In the genomic region with DNA sequence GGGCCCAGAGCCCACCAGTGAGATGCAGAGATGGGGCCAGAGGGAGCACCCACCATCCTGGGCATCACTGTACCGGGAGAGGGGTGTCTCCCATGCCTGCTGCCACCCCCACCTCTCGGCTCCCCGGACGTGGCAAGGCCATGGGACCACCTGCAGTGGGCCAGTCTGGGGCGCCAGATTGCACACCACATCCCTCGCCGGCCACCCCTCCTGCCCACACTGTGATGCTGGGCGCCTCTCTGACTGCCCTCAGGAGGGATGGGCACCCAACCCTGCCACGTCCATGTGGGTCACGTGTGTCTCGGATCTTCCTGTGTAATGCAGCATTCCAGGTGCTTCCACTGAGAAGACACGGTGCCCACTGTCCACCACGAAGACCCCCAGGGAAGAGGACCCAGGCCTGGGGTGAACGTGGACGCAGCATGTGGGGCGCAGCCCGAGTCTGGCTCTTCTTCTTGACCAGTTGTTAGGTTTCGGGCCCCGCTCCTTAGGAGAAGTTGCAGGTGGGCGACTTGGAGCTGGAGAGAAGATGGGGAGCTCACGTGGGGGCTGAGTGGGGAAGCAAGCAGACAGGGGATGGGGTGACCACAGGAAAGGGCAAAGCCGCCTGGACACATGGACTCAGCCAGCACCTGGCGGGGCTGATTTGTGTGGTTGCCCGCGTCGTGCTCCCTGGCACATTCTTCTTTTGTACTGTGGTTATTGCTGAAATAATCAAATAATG, we compare ENCODE assay signal across 20 cellular contexts. TPM values are rescaled to one million over a fixed set of nuclear protein-coding genes. Genes with fewer than 3 reads are reported as not detected.
DNase-seq lines count a peak whose midpoint lies in the region; ATAC-seq, FAIRE-seq and TF ChIP-seq lines count a peak whose summit lies in the region.
"Had no signal": no experiment of that assay in that cellular context is flagged by ENCODE, and none has a peak within 500 bp of the region (broad histone marks: within the 10 kb centered on the region; RNA-seq: fewer than 3 reads in every experiment).

No MANE protein-coding gene starts in this region.

- H4K12ac ChIP-seq in trophoblast cell (ENCODE audit: low read depth, low read length) = no peak overlapping the region

- peaks cover 12% of the 10 kb centered on the region for H3K36me3 Mint-ChIP-seq in stimulated activated effector memory CD8-positive, alpha-beta T cell treated with anti-CD3 and anti-CD28 coated beads, Interleukin-12 subunit alpha, Interleukin-12 subunit beta, amount 100 ng/mL, for 72 hours

- H2BK12ac ChIP-seq in trophoblast cell (ENCODE audit: low read length) = no peak overlapping the region

- ATAC-seq in stimulated activated effector memory CD8-positive, alpha-beta T cell treated with anti-CD3 and anti-CD28 coated beads, Interleukin-12 subunit alpha, Interleukin-12 subunit beta, amount 100 ng/mL, for 72 hours = no peak
- ATAC-seq: A549 had no signal

- intact Hi-C loops in kidney (cut with DNase I) = no loop called here

- no peak for TF ChIP-seq CTCF in kidney (IDR thresholded peaks at IDR 0.05; ENCODE audit: borderline replicate concordance, extremely low read depth, insufficient read depth)
- no peak for TF ChIP-seq CTCF in MM.1S (IDR thresholded peaks at IDR 0.05; ENCODE audit: low read length)

- H3K9me3 ChIP-seq in kidney (ENCODE audit: control insufficient read depth in 1 of 2, low read length in 2 of 2) (no peaks in the 10 kb centered on the region), MM.1S (replicated peaks; ENCODE audit: insufficient read depth, low read length) (no peaks in the 10 kb centered on the region), trophoblast cell (ENCODE audit: insufficient read depth, low read depth, low read length) (peaks cover 21% of the 10 kb centered on the region)
- H3K9me3 ChIP-seq: A549, BE2C had no signal

- no peaks in the 10 kb centered on the region for H3K79me1 ChIP-seq in trophoblast cell (ENCODE audit: low read length)

- H4K8ac ChIP-seq in trophoblast cell (ENCODE audit: low read depth, low read length) = no peak overlapping the region

- H3K4me1 Mint-ChIP-seq in stimulated activated effector memory CD8-positive, alpha-beta T cell treated with anti-CD3 and anti-CD28 coated beads, Interleukin-12 subunit alpha, Interleukin-12 subunit beta, amount 100 ng/mL, for 72 hours = peaks cover 13% of the 10 kb centered on the region

- H3K18ac ChIP-seq in trophoblast cell (ENCODE audit: low read length) = no peak overlapping the region

- H2AFZ ChIP-seq in MM.1S (ENCODE audit: low read length) = no peak overlapping the region
- no peak overlapping the region for H2AFZ ChIP-seq in trophoblast cell (ENCODE audit: insufficient read depth, low read length, poor library complexity)
- H2AFZ ChIP-seq: GM23248 had no signal

- H3K27ac ChIP-seq in caudate nucleus (ENCODE audit: low read depth, low read length) = peak overlapping the region; percentile 52
- H3K27ac ChIP-seq in kidney (ENCODE audit: low read depth in 2 of 2, low read length in 2 of 2) = no peak overlapping the region
- H3K27ac ChIP-seq in MM.1S (ENCODE audit: low read length) = no peak overlapping the region
- H3K27ac ChIP-seq in trophoblast cell (ENCODE audit: low read depth, low read length) = no peak overlapping the region
- H3K27ac ChIP-seq: A549, C4-2B, GM23248 had no signal

- H3K23ac ChIP-seq in trophoblast cell (ENCODE audit: low read length) = no peak overlapping the region

- no peak overlapping the region for H3K4me3 ChIP-seq in kidney (ENCODE audit: low read length in 2 of 2)
- no peak overlapping the region for H3K4me3 ChIP-seq in MM.1S (ENCODE audit: low read length)
- no peak overlapping the region for H3K4me3 ChIP-seq in trophoblast cell (ENCODE audit: low read depth, low read length)
- H3K4me3 ChIP-seq: A549, GM23248 had no signal

- no peak overlapping the region for H2BK5ac ChIP-seq in trophoblast cell (ENCODE audit: low read depth, low read length, poor library complexity)

- H3K9me3 Mint-ChIP-seq in stimulated activated effector memory CD8-positive, alpha-beta T cell treated with anti-CD3 and anti-CD28 coated beads, Interleukin-12 subunit alpha, Interleukin-12 subunit beta, amount 100 ng/mL, for 72 hours = peaks cover 6% of the 10 kb centered on the region

- no peaks in the 10 kb centered on the region for H4K20me1 ChIP-seq in MM.1S (ENCODE audit: insufficient read depth, low read length)

- no peak overlapping the region for H3K14ac ChIP-seq in trophoblast cell (ENCODE audit: low read length)

- no peaks in the 10 kb centered on the region for H3K79me2 ChIP-seq in MM.1S (ENCODE audit: low read length)
- no peaks in the 10 kb centered on the region for H3K79me2 ChIP-seq in trophoblast cell (ENCODE audit: control insufficient read depth, insufficient read depth, low read length, poor library complexity)

- H2BK120ac ChIP-seq in trophoblast cell (ENCODE audit: insufficient read depth, low read length, poor library complexity) = no peak overlapping the region

- no peak overlapping the region for H4K91ac ChIP-seq in trophoblast cell (ENCODE audit: low read depth, low read length)

- no CpG with 5 or more reads among the region's 26 CpGs for WGBS in trophoblast cell (ENCODE audit: extremely low coverage, insufficient coverage, insufficient read length)

- no peak overlapping the region for H2AK5ac ChIP-seq in trophoblast cell (ENCODE audit: low read length)

- H3K9me2 ChIP-seq in MM.1S (replicated peaks; ENCODE audit: insufficient read depth, low read length) = no peaks in the 10 kb centered on the region

- H3K4me3 Mint-ChIP-seq in stimulated activated effector memory CD8-positive, alpha-beta T cell treated with anti-CD3 and anti-CD28 coated beads, Interleukin-12 subunit alpha, Interleukin-12 subunit beta, amount 100 ng/mL, for 72 hours = no peak overlapping the region
- H3K4me3 Mint-ChIP-seq: CD4-positive, alpha-beta memory T cell had no signal

- H3K4me1 ChIP-seq in kidney (ENCODE audit: control insufficient read depth in 1 of 2, insufficient read depth in 1 of 2, low read depth in 1 of 2, low read length in 2 of 2) (peaks cover 0 to 3% of the 10 kb centered on the region in 2 donors), MM.1S (ENCODE audit: low read length) (no peaks in the 10 kb centered on the region), trophoblast cell (ENCODE audit: control insufficient read depth in 1 of 2, insufficient read depth in 2 of 2, low read length in 2 of 2) (no peaks in the 10 kb centered on the region)
- H3K4me1 ChIP-seq: A549 had no signal

- H3K9ac ChIP-seq in kidney (ENCODE audit: low read length in 2 of 2) = no peak overlapping the region
- H3K9ac ChIP-seq in MM.1S (ENCODE audit: low read length) = no peak overlapping the region
- no peak overlapping the region for H3K9ac ChIP-seq in trophoblast cell (ENCODE audit: low read length)
- H3K9ac ChIP-seq: GM23248 had no signal

- no peak for DNase-seq in caudate nucleus (lab: John Stamatoyannopoulos, UW)
- DNase-seq in kidney = peak; percentile 62
- peak; percentile 26 for DNase-seq in myocyte (ENCODE audit: low read depth)
- DNase-seq in stimulated activated effector memory CD8-positive, alpha-beta T cell treated with anti-CD3 and anti-CD28 coated beads, Interleukin-12 subunit alpha, Interleukin-12 subunit beta, amount 100 ng/mL, for 72 hours (ENCODE audit: low spot score in 2 of 2) = no peak
- no peak for DNase-seq in cortex of kidney (lab: John Stamatoyannopoulos, UW)
- no peak for DNase-seq in MM.1S
- DNase-seq in trophoblast cell = no peak
- no peak for DNase-seq in NOMO-1 treated with dmso at 0.1 percent for 144 hours (lab: John Stamatoyannopoulos, UW; ENCODE audit: unreplicated experiment)
- DNase-seq: BE2C; CD4-positive, alpha-beta memory T cell; DMS153; DMS79 treated with DMSO at 0.1 percent for 48 hours; EL; GM23248 had no signal

- no peak for FAIRE-seq in kidney (lab: Jason Lieb, UNC)
- FAIRE-seq: A549, G401.6, GM12891 had no signal

- no peaks in the 10 kb centered on the region for H3F3A ChIP-seq in MM.1S (ENCODE audit: insufficient read depth, low read length)

- no peak overlapping the region for H3K4me2 ChIP-seq in MM.1S (ENCODE audit: low read depth, low read length)
- no peak overlapping the region for H3K4me2 ChIP-seq in trophoblast cell (ENCODE audit: low read length)
- H3K4me2 ChIP-seq: A549 had no signal

- H3K27me3 ChIP-seq in MM.1S (replicated peaks; ENCODE audit: insufficient read depth, low read length) (no peaks in the 10 kb centered on the region), trophoblast cell (ENCODE audit: insufficient read depth, low read length) (no peaks in the 10 kb centered on the region)
- H3K27me3 ChIP-seq: BE2C had no signal

- peak overlapping the region; percentile 76 for H3K27ac Mint-ChIP-seq in stimulated activated effector memory CD8-positive, alpha-beta T cell treated with anti-CD3 and anti-CD28 coated beads, Interleukin-12 subunit alpha, Interleukin-12 subunit beta, amount 100 ng/mL, for 72 hours

- no peak overlapping the region for H3K4ac ChIP-seq in trophoblast cell (ENCODE audit: low read depth, low read length)

- H3K36me3 ChIP-seq in kidney (ENCODE audit: control insufficient read depth in 1 of 2, insufficient read depth in 2 of 2, low read length in 2 of 2) = no peaks in the 10 kb centered on the region
- H3K36me3 ChIP-seq in MM.1S (replicated peaks; ENCODE audit: insufficient read depth, low read length) = no peaks in the 10 kb centered on the region
- no peaks in the 10 kb centered on the region for H3K36me3 ChIP-seq in trophoblast cell (ENCODE audit: control insufficient read depth in 1 of 2, insufficient read depth in 2 of 2, low read length in 2 of 2)
- H3K36me3 ChIP-seq: BE2C had no signal

RNA-seq across cellular contexts. Expression of a gene that starts 47.7 kb away (rescaled TPM):
- 18.9 TPM for total RNA-seq in kidney
- 8.0 TPM for polyA plus RNA-seq in kidney (ENCODE audit: insufficient read depth, low read depth, low replicate concordance)
- 0.86 and 1.6 TPM in 2 replicates for total RNA-seq in myocyte
- polyA plus RNA-seq in myocyte (2012) = 0.96 TPM
- polyA plus RNA-seq in trophoblast cell (2013) = 0.03 and 0.10 TPM in 2 replicates

RNA-seq across cellular contexts. Expression of a gene that starts 48.0 kb away (rescaled TPM):
- total RNA-seq in kidney = 1.7 TPM
- 1.5 TPM for polyA plus RNA-seq in kidney (ENCODE audit: insufficient read depth, low read depth, low replicate concordance)
- total RNA-seq in myocyte = not detected in 2 replicates
- polyA plus RNA-seq in myocyte (2012) = 0.06 TPM
- not detected in 2 replicates for polyA plus RNA-seq in trophoblast cell (2013)
- total RNA-seq: GM23248, H7 had no signal
- polyA plus RNA-seq: AG04450; CD4-positive, alpha-beta memory T cell; GM23248 had no signal

Comparison
In these comparisons a context has a peak if more than half of its experiments do, and no peak if none do; other contexts are left out.
1. DNase-seq: peak in kidney (single experiment) and myocyte (single experiment); none in caudate nucleus (0 of 61), stimulated activated effector memory CD8-positive, alpha-beta T cell treated with anti-CD3 and anti-CD28 coated beads, Interleukin-12 subunit alpha, Interleukin-12 subunit beta, amount 100 ng/mL, for 72 hours (0 of 2), cortex of kidney (single experiment), MM.1S (single experiment), trophoblast cell (0 of 2) and NOMO-1 treated with dmso at 0.1 percent for 144 hours (single experiment).